ENCODE assay signal across 10 cellular contexts in genomic region chr5:14672508-14673394, GRCh38. TPM values are rescaled to one million over a fixed set of nuclear protein-coding genes. Genes with fewer than 3 reads are reported as not detected.
DNase-seq lines count a peak whose midpoint lies in the region; ATAC-seq and TF ChIP-seq lines count a peak whose summit lies in the region.
"Had no signal": no experiment of that assay in that cellular context is flagged by ENCODE, and none has a peak within 500 bp of the region (broad histone marks: within the 10 kb centered on the region; RNA-seq: fewer than 3 reads in every experiment).

No MANE protein-coding gene starts in this region.

- no peak for ATAC-seq in stimulated activated effector memory CD8-positive, alpha-beta T cell treated with anti-CD3 and anti-CD28 coated beads, Interleukin-12 subunit alpha, Interleukin-12 subunit beta, amount 100 ng/mL, for 72 hours
- no peak for ATAC-seq in HG02642 (IDR thresholded peaks at IDR 0.05; ENCODE audit: poor library complexity, unreplicated experiment)

- H3K27me3 Mint-ChIP-seq in activated naive CD4-positive, alpha-beta T cell treated with anti-CD3 and anti-CD28 coated beads, Interleukin-2, amount 50 U/mL, for 24 hours, result no peaks in the 10 kb centered on the region
- no peaks in the 10 kb centered on the region for H3K27me3 Mint-ChIP-seq in endothelial cell (ENCODE audit: unreplicated experiment)

- H3K36me3 Mint-ChIP-seq in activated naive CD4-positive, alpha-beta T cell treated with anti-CD3 and anti-CD28 coated beads, Interleukin-2, amount 50 U/mL, for 24 hours, result peaks cover 7% of the 10 kb centered on the region
- H3K36me3 Mint-ChIP-seq in endothelial cell (ENCODE audit: low read depth, unreplicated experiment), result peaks cover 5% of the 10 kb centered on the region
- H3K36me3 Mint-ChIP-seq in stimulated activated effector memory CD8-positive, alpha-beta T cell treated with anti-CD3 and anti-CD28 coated beads, Interleukin-12 subunit alpha, Interleukin-12 subunit beta, amount 100 ng/mL, for 72 hours, result peaks cover 88% of the 10 kb centered on the region

- peaks cover 94% of the 10 kb centered on the region for H3K4me1 Mint-ChIP-seq in activated naive CD4-positive, alpha-beta T cell treated with anti-CD3 and anti-CD28 coated beads, Interleukin-2, amount 50 U/mL, for 24 hours
- peaks cover 56% of the 10 kb centered on the region for H3K4me1 Mint-ChIP-seq in endothelial cell (ENCODE audit: unreplicated experiment)
- peaks cover 83% of the 10 kb centered on the region for H3K4me1 Mint-ChIP-seq in stimulated activated effector memory CD8-positive, alpha-beta T cell treated with anti-CD3 and anti-CD28 coated beads, Interleukin-12 subunit alpha, Interleukin-12 subunit beta, amount 100 ng/mL, for 72 hours

- no peaks in the 10 kb centered on the region for H3K9me3 Mint-ChIP-seq in activated naive CD4-positive, alpha-beta T cell treated with anti-CD3 and anti-CD28 coated beads, Interleukin-2, amount 50 U/mL, for 24 hours
- H3K9me3 Mint-ChIP-seq in endothelial cell (ENCODE audit: unreplicated experiment), result no peaks in the 10 kb centered on the region
- no peaks in the 10 kb centered on the region for H3K9me3 Mint-ChIP-seq in stimulated activated effector memory CD8-positive, alpha-beta T cell treated with anti-CD3 and anti-CD28 coated beads, Interleukin-12 subunit alpha, Interleukin-12 subunit beta, amount 100 ng/mL, for 72 hours

- TF ChIP-seq CTCF in endothelial cell (IDR thresholded peaks at IDR 0.05; ENCODE audit: unreplicated experiment), result no peak

- H3K27ac Mint-ChIP-seq in activated naive CD4-positive, alpha-beta T cell treated with anti-CD3 and anti-CD28 coated beads, Interleukin-2, amount 50 U/mL, for 24 hours, result peak overlapping the region; percentile 93
- peak overlapping the region; percentile 20 for H3K27ac Mint-ChIP-seq in endothelial cell (ENCODE audit: unreplicated experiment)
- peak overlapping the region; percentile 92 for H3K27ac Mint-ChIP-seq in stimulated activated effector memory CD8-positive, alpha-beta T cell treated with anti-CD3 and anti-CD28 coated beads, Interleukin-12 subunit alpha, Interleukin-12 subunit beta, amount 100 ng/mL, for 72 hours

- DNase-seq in activated naive CD4-positive, alpha-beta T cell treated with Interleukin-2 at 50 U/mL for 16 hours, result no peak
- peak; percentile 39 for DNase-seq in RKO (ENCODE audit: low spot score)
- DNase-seq in endothelial cell (ENCODE audit: low spot score), result no peak
- no peak for DNase-seq in stimulated activated effector memory CD8-positive, alpha-beta T cell treated with anti-CD3 and anti-CD28 coated beads, Interleukin-12 subunit alpha, Interleukin-12 subunit beta, amount 100 ng/mL, for 72 hours (ENCODE audit: low spot score in 2 of 2)
- no peak for DNase-seq in GM03348 (ENCODE audit: low spot score)
- DNase-seq in OCI-M2 (lab: John Stamatoyannopoulos, UW; ENCODE audit: unreplicated experiment), result no peak
- DNase-seq: activated T-cell treated with anti-CD3 and anti-CD28 coated beads for 4 hours; stimulated activated naive CD4-positive, alpha-beta T cell treated with Interleukin-2 at 50 U/mL for 16 hours had no signal

- peak overlapping the region; percentile 38 for H3K4me3 Mint-ChIP-seq in activated naive CD4-positive, alpha-beta T cell treated with anti-CD3 and anti-CD28 coated beads, Interleukin-2, amount 50 U/mL, for 24 hours
- H3K4me3 Mint-ChIP-seq in endothelial cell (ENCODE audit: unreplicated experiment), result peak overlapping the region; percentile 2
- peak overlapping the region; percentile 68 for H3K4me3 Mint-ChIP-seq in stimulated activated effector memory CD8-positive, alpha-beta T cell treated with anti-CD3 and anti-CD28 coated beads, Interleukin-12 subunit alpha, Interleukin-12 subunit beta, amount 100 ng/mL, for 72 hours

RNA-seq across cellular contexts. Expression of gene OTULIN, which starts 8.2 kb away (rescaled TPM):
- 39.7 TPM for total RNA-seq in endothelial cell (ENCODE audit: unreplicated experiment)

Comparison
In these comparisons a context has a peak if more than half of its experiments do, and no peak if none do; other contexts are left out.
1. H3K27ac Mint-ChIP-seq: peak in every context shown above with its lines; median percentile 93 in activated naive CD4-positive, alpha-beta T cell treated with anti-CD3 and anti-CD28 coated beads, Interleukin-2, amount 50 U/mL, for 24 hours; 92 in stimulated activated effector memory CD8-positive, alpha-beta T cell treated with anti-CD3 and anti-CD28 coated beads, Interleukin-12 subunit alpha, Interleukin-12 subunit beta, amount 100 ng/mL, for 72 hours; 20 in endothelial cell.
2. H3K4me3 Mint-ChIP-seq: peak in every context shown above with its lines; median percentile 68 in stimulated activated effector memory CD8-positive, alpha-beta T cell treated with anti-CD3 and anti-CD28 coated beads, Interleukin-12 subunit alpha, Interleukin-12 subunit beta, amount 100 ng/mL, for 72 hours; 38 in activated naive CD4-positive, alpha-beta T cell treated with anti-CD3 and anti-CD28 coated beads, Interleukin-2, amount 50 U/mL, for 24 hours; 2 in endothelial cell.